In genomic region chr4:14787894-14788293, GRCh38 we compare ENCODE assay signal across 11 cellular contexts.
DNase-seq lines count a peak whose midpoint lies in the region; ATAC-seq and TF ChIP-seq lines count a peak whose summit lies in the region.
"Had no signal": no experiment of that assay in that cellular context is flagged by ENCODE, and none has a peak within 500 bp of the region (broad histone marks: within the 10 kb centered on the region; RNA-seq: fewer than 3 reads in every experiment).

No MANE protein-coding gene starts in this region.

- peaks cover 42% of the 10 kb centered on the region for H3K9me3 Mint-ChIP-seq in activated naive CD8-positive, alpha-beta T cell treated with anti-CD3 and anti-CD28 coated beads, Interleukin-2, amount 50 U/mL, for 24 hours
- H3K9me3 Mint-ChIP-seq in activated naive CD8-positive, alpha-beta T cell treated with anti-CD3 and anti-CD28 coated beads for 36 hours: peaks cover 13% of the 10 kb centered on the region

- H3K36me3 ChIP-seq in esophagus squamous epithelium: no peaks in the 10 kb centered on the region
- no peaks in the 10 kb centered on the region for H3K36me3 ChIP-seq in testis (ENCODE audit: low read depth, missing control alignments)

- no peak for TF ChIP-seq POLR2A in esophagus squamous epithelium (IDR thresholded peaks at IDR 0.05)
- TF ChIP-seq POLR2A in testis (IDR thresholded peaks at IDR 0.05): no peak

- peaks cover 0 to 5% (median 0%) of the 10 kb centered on the region in 3 donors for H3K9me3 ChIP-seq in esophagus squamous epithelium
- H3K9me3 ChIP-seq in testis: no peaks in the 10 kb centered on the region

- H3K27ac Mint-ChIP-seq in activated naive CD8-positive, alpha-beta T cell treated with anti-CD3 and anti-CD28 coated beads, Interleukin-2, amount 50 U/mL, for 24 hours: no peak overlapping the region
- no peak overlapping the region for H3K27ac Mint-ChIP-seq in activated naive CD8-positive, alpha-beta T cell treated with anti-CD3 and anti-CD28 coated beads for 36 hours

- H3K27me3 Mint-ChIP-seq in activated naive CD8-positive, alpha-beta T cell treated with anti-CD3 and anti-CD28 coated beads, Interleukin-2, amount 50 U/mL, for 24 hours: peaks cover 32% of the 10 kb centered on the region
- H3K27me3 Mint-ChIP-seq in activated naive CD8-positive, alpha-beta T cell treated with anti-CD3 and anti-CD28 coated beads for 36 hours: peaks cover 48% of the 10 kb centered on the region

- DNase-seq in activated naive CD8-positive, alpha-beta T cell treated with anti-CD3 and anti-CD28 coated beads, Interleukin-2, amount 50 U/mL, for 24 hours: peak; percentile 9
- no peak for DNase-seq in activated naive CD8-positive, alpha-beta T cell treated with anti-CD3 and anti-CD28 coated beads for 36 hours
- DNase-seq in NCI-H69 (lab: John Stamatoyannopoulos, UW): peak; percentile 43
- DNase-seq in esophagus squamous epithelium (lab: John Stamatoyannopoulos, UW): no peak
- DNase-seq in testis: peak; percentile 28
- DNase-seq: caudate nucleus, NCI-H1694 had no signal

- H3K4me1 ChIP-seq in esophagus squamous epithelium (peaks cover 0 to 6% (median 0%) of the 10 kb centered on the region in 3 donors), testis (no peaks in the 10 kb centered on the region)

- peaks cover 4% of the 10 kb centered on the region for H3K36me3 Mint-ChIP-seq in activated naive CD8-positive, alpha-beta T cell treated with anti-CD3 and anti-CD28 coated beads, Interleukin-2, amount 50 U/mL, for 24 hours (ENCODE audit: low read depth)
- H3K36me3 Mint-ChIP-seq in activated naive CD8-positive, alpha-beta T cell treated with anti-CD3 and anti-CD28 coated beads for 36 hours: no peaks in the 10 kb centered on the region

- no peak for ATAC-seq in activated naive CD8-positive, alpha-beta T cell treated with anti-CD3 and anti-CD28 coated beads, Interleukin-2, amount 50 U/mL, for 24 hours
- no peak for ATAC-seq in GM21717 (IDR thresholded peaks at IDR 0.05; ENCODE audit: unreplicated experiment)
- ATAC-seq in GM21528 (IDR thresholded peaks at IDR 0.05; ENCODE audit: low FRiP score, unreplicated experiment): no peak
- ATAC-seq in GM21367 (IDR thresholded peaks at IDR 0.05; ENCODE audit: unreplicated experiment): no peak

- intact Hi-C loops in esophagus squamous epithelium (cut with DNase I) (no loop called here), testis (cut with DNase I; ENCODE audit: low total_unique reads) (no loop called here)

- H3K4me3 ChIP-seq in esophagus squamous epithelium (no peak overlapping the region), testis (no peak overlapping the region)
- H3K4me3 ChIP-seq: skin epidermis had no signal

- TF ChIP-seq CTCF in esophagus squamous epithelium (IDR thresholded peaks at IDR 0.05) (peak in 5 of 6 experiments; percentile 37 to 81 (median 51)), testis (IDR thresholded peaks at IDR 0.05) (peak in 1 of 3 experiments; percentile 30)

- H3K4me1 Mint-ChIP-seq in activated naive CD8-positive, alpha-beta T cell treated with anti-CD3 and anti-CD28 coated beads, Interleukin-2, amount 50 U/mL, for 24 hours: peaks cover 28% of the 10 kb centered on the region
- peaks cover 17% of the 10 kb centered on the region for H3K4me1 Mint-ChIP-seq in activated naive CD8-positive, alpha-beta T cell treated with anti-CD3 and anti-CD28 coated beads for 36 hours

- peak overlapping the region in 3 of 4 donors; percentile 53 to 67 (median 63) for H3K27ac ChIP-seq in esophagus squamous epithelium
- no peak overlapping the region for H3K27ac ChIP-seq in testis

- no peaks in the 10 kb centered on the region for H3K27me3 ChIP-seq in esophagus squamous epithelium
- H3K27me3 ChIP-seq in testis: no peaks in the 10 kb centered on the region

- H3K4me3 Mint-ChIP-seq in activated naive CD8-positive, alpha-beta T cell treated with anti-CD3 and anti-CD28 coated beads, Interleukin-2, amount 50 U/mL, for 24 hours: no peak overlapping the region
- H3K4me3 Mint-ChIP-seq in activated naive CD8-positive, alpha-beta T cell treated with anti-CD3 and anti-CD28 coated beads for 36 hours: no peak overlapping the region

Comparison
In these comparisons a context has a peak if more than half of its experiments do, and no peak if none do; other contexts are left out.
1. DNase-seq: peak in activated naive CD8-positive, alpha-beta T cell treated with anti-CD3 and anti-CD28 coated beads, Interleukin-2, amount 50 U/mL, for 24 hours (single experiment), NCI-H69 (single experiment) and testis (single experiment); none in activated naive CD8-positive, alpha-beta T cell treated with anti-CD3 and anti-CD28 coated beads for 36 hours (single experiment) and esophagus squamous epithelium (single experiment).
2. H3K27ac ChIP-seq: peak in esophagus squamous epithelium (3 of 4); none in testis (0 of 2).